Comparison of ENCODE assay signal across 8 cellular contexts in genomic region chr11:118605116-118605867, GRCh38. TPM values are rescaled to one million over a fixed set of nuclear protein-coding genes. Genes with fewer than 3 reads are reported as not detected.
A peak's percentile ranks its signal among the peaks of the same experiment; 100 is the strongest.
DNase-seq lines count a peak whose midpoint lies in the region; ATAC-seq and TF ChIP-seq lines count a peak whose summit lies in the region.

No MANE protein-coding gene starts in this region.

- peaks cover 21% of the 10 kb centered on the region for H3K27me3 Mint-ChIP-seq in progenitor cell of endocrine pancreas
- H3K27me3 Mint-ChIP-seq in T-helper 2 cell treated with Interferon-gamma antibody and Interleukin-4, amounts not matched to agents 5 μg/mL and 100 μg/mL, for 36 hours (ENCODE audit: low read depth) = peaks cover 35% of the 10 kb centered on the region

- peak overlapping the region; percentile 52 for H3K27ac Mint-ChIP-seq in progenitor cell of endocrine pancreas
- no peak overlapping the region for H3K27ac Mint-ChIP-seq in T-helper 2 cell treated with Interferon-gamma antibody and Interleukin-4, amounts not matched to agents 5 μg/mL and 100 μg/mL, for 36 hours

- peaks cover 39% of the 10 kb centered on the region for H3K4me1 Mint-ChIP-seq in progenitor cell of endocrine pancreas (ENCODE audit: low read depth)
- peaks cover 15% of the 10 kb centered on the region for H3K4me1 Mint-ChIP-seq in T-helper 2 cell treated with Interferon-gamma antibody and Interleukin-4, amounts not matched to agents 5 μg/mL and 100 μg/mL, for 36 hours (ENCODE audit: low read depth)

- peak overlapping the region; percentile 91 for H3K27ac ChIP-seq in SK-N-MC

- H3K9me3 Mint-ChIP-seq in progenitor cell of endocrine pancreas (ENCODE audit: low read depth) = no peaks in the 10 kb centered on the region
- H3K9me3 Mint-ChIP-seq in T-helper 2 cell treated with Interferon-gamma antibody and Interleukin-4, amounts not matched to agents 5 μg/mL and 100 μg/mL, for 36 hours = no peaks in the 10 kb centered on the region

- H3K4me3 Mint-ChIP-seq in progenitor cell of endocrine pancreas (ENCODE audit: low read depth) = no peak overlapping the region
- no peak overlapping the region for H3K4me3 Mint-ChIP-seq in T-helper 2 cell treated with Interferon-gamma antibody and Interleukin-4, amounts not matched to agents 5 μg/mL and 100 μg/mL, for 36 hours

- H3K9ac ChIP-seq in SK-N-MC (ENCODE audit: insufficient read length) = peak overlapping the region; percentile 36

- H3K36me3 Mint-ChIP-seq in progenitor cell of endocrine pancreas (ENCODE audit: insufficient read depth) = peaks cover 17% of the 10 kb centered on the region
- peaks cover 19% of the 10 kb centered on the region for H3K36me3 Mint-ChIP-seq in T-helper 2 cell treated with Interferon-gamma antibody and Interleukin-4, amounts not matched to agents 5 μg/mL and 100 μg/mL, for 36 hours (ENCODE audit: low read depth)

- peak; percentile 81 for DNase-seq in AG20443 (ENCODE audit: low spot score)
- peak; percentile 76 for DNase-seq in SK-N-MC (ENCODE audit: low read depth, low spot score)
- DNase-seq in Right ventricle myocardium inferior (ENCODE audit: missing footprints) = peak; percentile 88
- DNase-seq in progenitor cell of endocrine pancreas (ENCODE audit: low spot score, unreplicated experiment) = no peak
- DNase-seq in T-helper 2 cell treated with Interferon-gamma antibody and Interleukin-4, amounts not matched to agents 5 μg/mL and 100 μg/mL, for 36 hours (ENCODE audit: low spot score) = no peak

- intact Hi-C loops in Right ventricle myocardium inferior (cut with DNase I) = no loop called here

- TF ChIP-seq CTCF in progenitor cell of endocrine pancreas (IDR thresholded peaks at IDR 0.05; ENCODE audit: unreplicated experiment) = no peak

- peak overlapping the region; percentile 63 for H3K4me3 ChIP-seq in SK-N-MC

- H3K9me3 ChIP-seq in SK-N-MC (ENCODE audit: low read depth, low read length) = no peaks in the 10 kb centered on the region

- ATAC-seq in Right ventricle myocardium inferior = peak; percentile 79
- ATAC-seq in HG02852 (IDR thresholded peaks at IDR 0.05; ENCODE audit: unreplicated experiment) = no peak
- ATAC-seq in HG03521 (IDR thresholded peaks at IDR 0.05; ENCODE audit: unreplicated experiment) = no peak
- no peak for ATAC-seq in HG03354 (IDR thresholded peaks at IDR 0.05; ENCODE audit: poor library complexity, severe bottlenecking, unreplicated experiment)

- peaks cover 20% of the 10 kb centered on the region for H3K36me3 ChIP-seq in SK-N-MC (ENCODE audit: insufficient read depth, low read length)

RNA-seq across cellular contexts. Expression of gene PHLDB1, which starts 2.1 kb away (rescaled TPM):
- total RNA-seq in Right ventricle myocardium inferior = 115 TPM
- total RNA-seq in progenitor cell of endocrine pancreas = 106 and 110 TPM in 2 replicates

RNA-seq across cellular contexts. Expression of gene ARCN1, which starts 33.1 kb away (rescaled TPM):
- total RNA-seq in Right ventricle myocardium inferior (93.4 TPM), progenitor cell of endocrine pancreas (112 TPM in 2 replicates)

RNA-seq across cellular contexts. Expression of gene IFT46, which starts 39.6 kb away (rescaled TPM):
- 24.9 TPM for total RNA-seq in Right ventricle myocardium inferior
- total RNA-seq in progenitor cell of endocrine pancreas = 23.5 and 23.7 TPM in 2 replicates

Comparison
In these comparisons a context has a peak if more than half of its experiments do, and no peak if none do; other contexts are left out.
1. DNase-seq: peak in AG20443 (single experiment), SK-N-MC (single experiment) and Right ventricle myocardium inferior (single experiment); none in progenitor cell of endocrine pancreas (single experiment) and T-helper 2 cell treated with Interferon-gamma antibody and Interleukin-4, amounts not matched to agents 5 μg/mL and 100 μg/mL, for 36 hours (single experiment).